Comparison of ENCODE assay signal across 1 cellular context in the genomic region with DNA sequence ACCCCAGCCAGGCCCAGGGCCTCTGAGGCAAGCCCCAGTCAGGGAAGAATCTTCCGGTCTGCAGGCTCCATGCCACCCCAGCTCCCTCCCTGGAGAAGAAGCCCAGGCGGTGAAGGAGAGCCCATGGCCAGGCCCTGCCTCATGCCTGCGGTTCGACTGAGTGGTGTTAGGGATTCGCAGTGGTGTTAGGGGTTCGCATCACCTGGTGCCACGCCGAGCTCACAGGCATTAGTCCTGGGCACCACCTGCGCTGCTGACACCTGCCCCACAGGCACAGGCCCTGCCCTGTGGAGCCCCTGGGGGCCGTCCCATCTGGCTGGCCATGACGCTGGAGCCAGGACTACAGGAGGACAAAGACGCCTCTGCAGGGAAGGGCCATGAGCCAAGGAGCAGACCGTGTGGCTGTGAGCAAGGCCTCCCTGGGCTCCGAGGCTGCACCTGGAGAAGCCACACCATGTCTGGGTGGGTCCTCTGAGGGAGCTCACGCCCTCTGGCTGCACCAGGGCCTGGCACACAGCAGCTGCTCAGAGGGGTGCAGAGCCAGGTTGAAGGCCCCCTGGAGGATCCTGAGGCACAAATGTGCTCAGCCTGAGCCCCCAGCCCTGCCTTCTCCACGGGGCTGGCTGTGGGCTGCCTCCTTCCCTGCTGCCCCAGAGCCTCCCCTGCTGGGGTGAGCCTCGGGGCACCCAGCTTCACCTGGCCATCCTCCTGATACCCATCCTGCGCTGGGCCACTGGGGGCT.
TF ChIP-seq lines count a peak whose summit lies in the region.

No MANE protein-coding gene starts in this region.

TF ChIP-seq in HepG2, 621 proteins besides CTCF, POLR2A, EP300 and RAD21:
- no peak for TF ChIP-seq ATM (IDR thresholded peaks at IDR 0.05; ENCODE audit: borderline replicate concordance)
- TF ChIP-seq ZFP36L1 (CRISPR knock-in tag; IDR thresholded peaks at IDR 0.05), result no peak
- TF ChIP-seq ZNF282 (IDR thresholded peaks at IDR 0.05; ENCODE audit: partially characterized antibody), result no peak
- TF ChIP-seq TSC22D2 (CRISPR knock-in tag; IDR thresholded peaks at IDR 0.05; ENCODE audit: borderline replicate concordance), result no peak
- no peak for TF ChIP-seq SETDB1 (CRISPR knock-in tag; IDR thresholded peaks at IDR 0.05; ENCODE audit: borderline replicate concordance)
- TF ChIP-seq ZNF10 (CRISPR knock-in tag; IDR thresholded peaks at IDR 0.05; ENCODE audit: borderline replicate concordance, low read depth), result no peak
- no peak for TF ChIP-seq HHEX (CRISPR knock-in tag; IDR thresholded peaks at IDR 0.05)
- no peak for TF ChIP-seq ZBTB8A (CRISPR knock-in tag; IDR thresholded peaks at IDR 0.05; ENCODE audit: borderline replicate concordance, low read depth)
- no peak for TF ChIP-seq ZNF567 (CRISPR knock-in tag; IDR thresholded peaks at IDR 0.05; ENCODE audit: borderline replicate concordance)
- no peak for TF ChIP-seq HDAC1 (CRISPR knock-in tag; IDR thresholded peaks at IDR 0.05)
- TF ChIP-seq, protein P1, sequence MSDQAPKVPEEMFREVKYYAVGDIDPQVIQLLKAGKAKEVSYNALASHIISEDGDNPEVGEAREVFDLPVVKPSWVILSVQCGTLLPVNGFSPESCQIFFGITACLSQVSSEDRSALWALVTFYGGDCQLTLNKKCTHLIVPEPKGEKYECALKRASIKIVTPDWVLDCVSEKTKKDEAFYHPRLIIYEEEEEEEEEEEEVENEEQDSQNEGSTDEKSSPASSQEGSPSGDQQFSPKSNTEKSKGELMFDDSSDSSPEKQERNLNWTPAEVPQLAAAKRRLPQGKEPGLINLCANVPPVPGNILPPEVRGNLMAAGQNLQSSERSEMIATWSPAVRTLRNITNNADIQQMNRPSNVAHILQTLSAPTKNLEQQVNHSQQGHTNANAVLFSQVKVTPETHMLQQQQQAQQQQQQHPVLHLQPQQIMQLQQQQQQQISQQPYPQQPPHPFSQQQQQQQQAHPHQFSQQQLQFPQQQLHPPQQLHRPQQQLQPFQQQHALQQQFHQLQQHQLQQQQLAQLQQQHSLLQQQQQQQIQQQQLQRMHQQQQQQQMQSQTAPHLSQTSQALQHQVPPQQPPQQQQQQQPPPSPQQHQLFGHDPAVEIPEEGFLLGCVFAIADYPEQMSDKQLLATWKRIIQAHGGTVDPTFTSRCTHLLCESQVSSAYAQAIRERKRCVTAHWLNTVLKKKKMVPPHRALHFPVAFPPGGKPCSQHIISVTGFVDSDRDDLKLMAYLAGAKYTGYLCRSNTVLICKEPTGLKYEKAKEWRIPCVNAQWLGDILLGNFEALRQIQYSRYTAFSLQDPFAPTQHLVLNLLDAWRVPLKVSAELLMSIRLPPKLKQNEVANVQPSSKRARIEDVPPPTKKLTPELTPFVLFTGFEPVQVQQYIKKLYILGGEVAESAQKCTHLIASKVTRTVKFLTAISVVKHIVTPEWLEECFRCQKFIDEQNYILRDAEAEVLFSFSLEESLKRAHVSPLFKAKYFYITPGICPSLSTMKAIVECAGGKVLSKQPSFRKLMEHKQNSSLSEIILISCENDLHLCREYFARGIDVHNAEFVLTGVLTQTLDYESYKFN (CRISPR knock-in tag; conservative IDR thresholded peaks at IDR 0.05), result no peak
- TF ChIP-seq HCFC1 (IDR thresholded peaks at IDR 0.05; ENCODE audit: low read depth, low read length), result no peak
- TF ChIP-seq ZNF615 (CRISPR knock-in tag; IDR thresholded peaks at IDR 0.05; ENCODE audit: borderline replicate concordance), result no peak
